ENCODE assay signal across 1 cellular context in the genomic region with DNA sequence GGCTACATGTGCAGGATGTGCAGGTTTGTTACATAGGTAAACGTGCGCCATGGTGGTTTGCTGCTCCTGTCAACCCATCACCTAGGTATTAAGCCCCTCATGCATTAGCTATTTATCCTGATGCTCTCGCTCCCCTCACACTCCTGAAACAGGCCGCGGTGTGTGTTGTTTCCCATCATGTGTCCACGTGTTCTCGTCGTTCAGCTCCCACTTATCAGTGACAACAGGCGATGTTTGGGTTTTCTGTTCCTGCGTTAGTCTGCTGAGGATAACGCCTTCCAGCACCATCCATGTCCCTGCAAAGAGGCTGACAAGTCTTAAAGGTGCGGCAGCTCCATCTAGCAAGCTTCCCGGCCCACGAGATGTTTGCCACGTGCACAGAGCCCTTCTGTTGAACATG.
A peak's percentile ranks its signal among the peaks of the same experiment; 100 is the strongest.
TF ChIP-seq lines count a peak whose summit lies in the region.

No MANE protein-coding gene starts in this region.

TF ChIP-seq in K562, 482 proteins besides CTCF, POLR2A, EP300 and RAD21 (continued from another document):
- TF ChIP-seq, protein P1, sequence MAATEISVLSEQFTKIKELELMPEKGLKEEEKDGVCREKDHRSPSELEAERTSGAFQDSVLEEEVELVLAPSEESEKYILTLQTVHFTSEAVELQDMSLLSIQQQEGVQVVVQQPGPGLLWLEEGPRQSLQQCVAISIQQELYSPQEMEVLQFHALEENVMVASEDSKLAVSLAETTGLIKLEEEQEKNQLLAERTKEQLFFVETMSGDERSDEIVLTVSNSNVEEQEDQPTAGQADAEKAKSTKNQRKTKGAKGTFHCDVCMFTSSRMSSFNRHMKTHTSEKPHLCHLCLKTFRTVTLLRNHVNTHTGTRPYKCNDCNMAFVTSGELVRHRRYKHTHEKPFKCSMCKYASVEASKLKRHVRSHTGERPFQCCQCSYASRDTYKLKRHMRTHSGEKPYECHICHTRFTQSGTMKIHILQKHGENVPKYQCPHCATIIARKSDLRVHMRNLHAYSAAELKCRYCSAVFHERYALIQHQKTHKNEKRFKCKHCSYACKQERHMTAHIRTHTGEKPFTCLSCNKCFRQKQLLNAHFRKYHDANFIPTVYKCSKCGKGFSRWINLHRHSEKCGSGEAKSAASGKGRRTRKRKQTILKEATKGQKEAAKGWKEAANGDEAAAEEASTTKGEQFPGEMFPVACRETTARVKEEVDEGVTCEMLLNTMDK (IDR thresholded peaks at IDR 0.05; ENCODE audit: borderline replicate concordance, insufficient read depth, low read depth, low read length, poor library complexity, severe bottlenecking), result no peak
- TF ChIP-seq SOX6 (IDR thresholded peaks at IDR 0.05) (no peak), HNRNPL (IDR thresholded peaks at IDR 0.05; ENCODE audit: low read depth, low read length) (no peak), ILF3 (IDR thresholded peaks at IDR 0.05; ENCODE audit: borderline replicate concordance) (no peak), HDAC6 (IDR thresholded peaks at IDR 0.05; ENCODE audit: low read depth, low read length) (no peak), SETDB1 (IDR thresholded peaks at IDR 0.05; ENCODE audit: low read length) (no peak), POU5F1 (IDR thresholded peaks at IDR 0.05; ENCODE audit: borderline replicate concordance, low read depth, low read length, partially characterized antibody) (no peak), SMAD4 (CRISPR knock-in tag; conservative IDR thresholded peaks at IDR 0.05) (peak; percentile 58; the same call in 1 of the 2 replicates), CBFA2T3 (IDR thresholded peaks at IDR 0.05) (peak; percentile 53), TCF7L2 (IDR thresholded peaks at IDR 0.05; ENCODE audit: low read depth, low read length) (no peak), SIN3A (IDR thresholded peaks at IDR 0.05; ENCODE audit: borderline replicate concordance in 2 of 2, control insufficient read depth in 1 of 2, low read depth in 2 of 2, low read length in 2 of 2) (no peak), ZNF76 (CRISPR knock-in tag; IDR thresholded peaks at IDR 0.05; ENCODE audit: borderline replicate concordance) (no peak), TAL1 (IDR thresholded peaks at IDR 0.05) (peak; percentile 19; the same call in 1 of the 2 replicates)
- TF ChIP-seq, protein P2, sequence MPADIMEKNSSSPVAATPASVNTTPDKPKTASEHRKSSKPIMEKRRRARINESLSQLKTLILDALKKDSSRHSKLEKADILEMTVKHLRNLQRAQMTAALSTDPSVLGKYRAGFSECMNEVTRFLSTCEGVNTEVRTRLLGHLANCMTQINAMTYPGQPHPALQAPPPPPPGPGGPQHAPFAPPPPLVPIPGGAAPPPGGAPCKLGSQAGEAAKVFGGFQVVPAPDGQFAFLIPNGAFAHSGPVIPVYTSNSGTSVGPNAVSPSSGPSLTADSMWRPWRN (IDR thresholded peaks at IDR 0.05; ENCODE audit: low read depth), result no peak
- TF ChIP-seq, protein P3, sequence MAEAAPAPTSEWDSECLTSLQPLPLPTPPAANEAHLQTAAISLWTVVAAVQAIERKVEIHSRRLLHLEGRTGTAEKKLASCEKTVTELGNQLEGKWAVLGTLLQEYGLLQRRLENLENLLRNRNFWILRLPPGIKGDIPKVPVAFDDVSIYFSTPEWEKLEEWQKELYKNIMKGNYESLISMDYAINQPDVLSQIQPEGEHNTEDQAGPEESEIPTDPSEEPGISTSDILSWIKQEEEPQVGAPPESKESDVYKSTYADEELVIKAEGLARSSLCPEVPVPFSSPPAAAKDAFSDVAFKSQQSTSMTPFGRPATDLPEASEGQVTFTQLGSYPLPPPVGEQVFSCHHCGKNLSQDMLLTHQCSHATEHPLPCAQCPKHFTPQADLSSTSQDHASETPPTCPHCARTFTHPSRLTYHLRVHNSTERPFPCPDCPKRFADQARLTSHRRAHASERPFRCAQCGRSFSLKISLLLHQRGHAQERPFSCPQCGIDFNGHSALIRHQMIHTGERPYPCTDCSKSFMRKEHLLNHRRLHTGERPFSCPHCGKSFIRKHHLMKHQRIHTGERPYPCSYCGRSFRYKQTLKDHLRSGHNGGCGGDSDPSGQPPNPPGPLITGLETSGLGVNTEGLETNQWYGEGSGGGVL (CRISPR knock-in tag; IDR thresholded peaks at IDR 0.05), result no peak
- TF ChIP-seq, protein P4, sequence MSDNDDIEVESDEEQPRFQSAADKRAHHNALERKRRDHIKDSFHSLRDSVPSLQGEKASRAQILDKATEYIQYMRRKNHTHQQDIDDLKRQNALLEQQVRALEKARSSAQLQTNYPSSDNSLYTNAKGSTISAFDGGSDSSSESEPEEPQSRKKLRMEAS (CRISPR knock-in tag; IDR thresholded peaks at IDR 0.05), result no peak
- TF ChIP-seq, protein P5, sequence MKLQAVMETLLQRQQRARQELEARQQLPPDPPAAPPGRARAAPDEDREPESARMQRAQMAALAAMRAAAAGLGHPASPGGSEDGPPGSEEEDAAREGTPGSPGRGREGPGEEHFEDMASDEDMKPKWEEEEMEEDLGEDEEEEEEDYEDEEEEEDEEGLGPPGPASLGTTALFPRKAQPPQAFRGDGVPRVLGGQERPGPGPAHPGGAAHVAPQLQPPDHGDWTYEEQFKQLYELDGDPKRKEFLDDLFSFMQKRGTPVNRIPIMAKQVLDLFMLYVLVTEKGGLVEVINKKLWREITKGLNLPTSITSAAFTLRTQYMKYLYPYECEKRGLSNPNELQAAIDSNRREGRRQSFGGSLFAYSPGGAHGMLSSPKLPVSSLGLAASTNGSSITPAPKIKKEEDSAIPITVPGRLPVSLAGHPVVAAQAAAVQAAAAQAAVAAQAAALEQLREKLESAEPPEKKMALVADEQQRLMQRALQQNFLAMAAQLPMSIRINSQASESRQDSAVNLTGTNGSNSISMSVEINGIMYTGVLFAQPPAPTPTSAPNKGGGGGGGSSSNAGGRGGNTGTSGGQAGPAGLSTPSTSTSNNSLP (IDR thresholded peaks at IDR 0.05; ENCODE audit: borderline replicate concordance, low read depth, low read length), result no peak
- TF ChIP-seq, protein P6, sequence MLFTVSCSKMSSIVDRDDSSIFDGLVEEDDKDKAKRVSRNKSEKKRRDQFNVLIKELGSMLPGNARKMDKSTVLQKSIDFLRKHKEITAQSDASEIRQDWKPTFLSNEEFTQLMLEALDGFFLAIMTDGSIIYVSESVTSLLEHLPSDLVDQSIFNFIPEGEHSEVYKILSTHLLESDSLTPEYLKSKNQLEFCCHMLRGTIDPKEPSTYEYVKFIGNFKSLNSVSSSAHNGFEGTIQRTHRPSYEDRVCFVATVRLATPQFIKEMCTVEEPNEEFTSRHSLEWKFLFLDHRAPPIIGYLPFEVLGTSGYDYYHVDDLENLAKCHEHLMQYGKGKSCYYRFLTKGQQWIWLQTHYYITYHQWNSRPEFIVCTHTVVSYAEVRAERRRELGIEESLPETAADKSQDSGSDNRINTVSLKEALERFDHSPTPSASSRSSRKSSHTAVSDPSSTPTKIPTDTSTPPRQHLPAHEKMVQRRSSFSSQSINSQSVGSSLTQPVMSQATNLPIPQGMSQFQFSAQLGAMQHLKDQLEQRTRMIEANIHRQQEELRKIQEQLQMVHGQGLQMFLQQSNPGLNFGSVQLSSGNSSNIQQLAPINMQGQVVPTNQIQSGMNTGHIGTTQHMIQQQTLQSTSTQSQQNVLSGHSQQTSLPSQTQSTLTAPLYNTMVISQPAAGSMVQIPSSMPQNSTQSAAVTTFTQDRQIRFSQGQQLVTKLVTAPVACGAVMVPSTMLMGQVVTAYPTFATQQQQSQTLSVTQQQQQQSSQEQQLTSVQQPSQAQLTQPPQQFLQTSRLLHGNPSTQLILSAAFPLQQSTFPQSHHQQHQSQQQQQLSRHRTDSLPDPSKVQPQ (CRISPR knock-in tag; IDR thresholded peaks at IDR 0.05; ENCODE audit: borderline replicate concordance), result no peak
